16 cellular contexts compared by ENCODE assay signal in genomic region chr6:169386431-169387057, GRCh38.
DNase-seq lines count a peak whose midpoint lies in the region; FAIRE-seq and TF ChIP-seq lines count a peak whose summit lies in the region.
"Had no signal": no experiment of that assay in that cellular context is flagged by ENCODE, and none has a peak within 500 bp of the region (broad histone marks: within the 10 kb centered on the region; RNA-seq: fewer than 3 reads in every experiment).

No MANE protein-coding gene starts in this region.

- peak overlapping the region; percentile 22 for H3K4me3 ChIP-seq in adipocyte (ENCODE audit: low read length)
- H3K4me3 ChIP-seq in fibroblast of the aortic adventitia (ENCODE audit: low read depth, low read length): no peak overlapping the region
- no peak overlapping the region for H3K4me3 ChIP-seq in suprapubic skin
- H3K4me3 ChIP-seq in MG63: no peak overlapping the region
- H3K4me3 ChIP-seq: PC-9 had no signal

- H3K4me1 ChIP-seq in adipocyte (ENCODE audit: control insufficient read depth, insufficient read depth, low read length): peaks cover 15% of the 10 kb centered on the region
- H3K4me1 ChIP-seq in suprapubic skin: peaks cover 10% of the 10 kb centered on the region

- TF ChIP-seq CTCF in fibroblast of the aortic adventitia (IDR thresholded peaks at IDR 0.05; ENCODE audit: insufficient read depth, low read length): no peak
- no peak for TF ChIP-seq CTCF in suprapubic skin (IDR thresholded peaks at IDR 0.05)

- H3K36me3 ChIP-seq in adipocyte (ENCODE audit: control insufficient read depth, insufficient read depth, low read length, severe bottlenecking) (no peaks in the 10 kb centered on the region), suprapubic skin (no peaks in the 10 kb centered on the region), MG63 (no peaks in the 10 kb centered on the region)

- no peak for TF ChIP-seq EP300 in suprapubic skin (IDR thresholded peaks at IDR 0.05)

- DNase-seq in ELR (ENCODE audit: low read depth) (peak; percentile 58), adipocyte (ENCODE audit: low read depth) (peak; percentile 83), fibroblast of the aortic adventitia (ENCODE audit: low read depth) (peak; percentile 47), suprapubic skin (ENCODE audit: low spot score in 2 of 2) (no peak), MG63 (no peak), HTR-8/SVneo (ENCODE audit: insufficient read length, low spot score) (no peak)
- DNase-seq in stimulated activated CD4-positive, alpha-beta T cell treated with anti-CD3 and anti-CD28 coated beads, Interleukin-1b, Interleukin-23, amount 100 ng/mL, for 48 hours: no peak
- DNase-seq: activated B cell treated with CpG ODN at 0.5 μM for 24 hours; activated naive CD4-positive, alpha-beta T cell treated with Interleukin-2 at 50 U/mL for 16 hours; central memory CD4-positive, alpha-beta T cell; DMS79 treated with DMSO at 0.1 percent for 48 hours; NCI-H2029 treated with DMSO at 0.1 percent for 48 hours; NCI-H524 treated with DMSO at 0.1 percent for 48 hours; PC-9; stimulated activated naive CD8-positive, alpha-beta T cell treated with anti-CD3 and anti-CD28 coated beads, Interleukin-15, amount 100 ng/mL, for 72 hours had no signal

- 61% methylated on average over 20 of the region's 20 CpGs for WGBS in suprapubic skin

- TF ChIP-seq POLR2A in suprapubic skin (IDR thresholded peaks at IDR 0.05): no peak

- H3K9ac ChIP-seq in adipocyte (ENCODE audit: low read length): peak overlapping the region; percentile 72

- no peak for FAIRE-seq in HTR-8/SVneo (lab: Jason Lieb, UNC)
- FAIRE-seq: GM12891 had no signal

- peak overlapping the region; percentile 67 for H3K27ac ChIP-seq in suprapubic skin
- H3K27ac ChIP-seq: PC-9 had no signal

- H3K27me3 ChIP-seq in adipocyte (replicated peaks; ENCODE audit: control insufficient read depth, insufficient read depth, low read length): no peaks in the 10 kb centered on the region
- H3K27me3 ChIP-seq in suprapubic skin: no peaks in the 10 kb centered on the region
- no peaks in the 10 kb centered on the region for H3K27me3 ChIP-seq in MG63

- H3K9me3 ChIP-seq in adipocyte (ENCODE audit: control insufficient read depth, low read length) (peaks cover 10% of the 10 kb centered on the region), suprapubic skin (no peaks in the 10 kb centered on the region), MG63 (no peaks in the 10 kb centered on the region)

Comparison
In these comparisons a context has a peak if more than half of its experiments do, and no peak if none do; other contexts are left out.
1. DNase-seq: peak in ELR (single experiment), adipocyte (single experiment) and fibroblast of the aortic adventitia (single experiment); none in suprapubic skin (0 of 2), MG63 (single experiment), stimulated activated CD4-positive, alpha-beta T cell treated with anti-CD3 and anti-CD28 coated beads, Interleukin-1b, Interleukin-23, amount 100 ng/mL, for 48 hours (single experiment) and HTR-8/SVneo (single experiment).